12 cellular contexts compared by ENCODE assay signal in the genomic region with DNA sequence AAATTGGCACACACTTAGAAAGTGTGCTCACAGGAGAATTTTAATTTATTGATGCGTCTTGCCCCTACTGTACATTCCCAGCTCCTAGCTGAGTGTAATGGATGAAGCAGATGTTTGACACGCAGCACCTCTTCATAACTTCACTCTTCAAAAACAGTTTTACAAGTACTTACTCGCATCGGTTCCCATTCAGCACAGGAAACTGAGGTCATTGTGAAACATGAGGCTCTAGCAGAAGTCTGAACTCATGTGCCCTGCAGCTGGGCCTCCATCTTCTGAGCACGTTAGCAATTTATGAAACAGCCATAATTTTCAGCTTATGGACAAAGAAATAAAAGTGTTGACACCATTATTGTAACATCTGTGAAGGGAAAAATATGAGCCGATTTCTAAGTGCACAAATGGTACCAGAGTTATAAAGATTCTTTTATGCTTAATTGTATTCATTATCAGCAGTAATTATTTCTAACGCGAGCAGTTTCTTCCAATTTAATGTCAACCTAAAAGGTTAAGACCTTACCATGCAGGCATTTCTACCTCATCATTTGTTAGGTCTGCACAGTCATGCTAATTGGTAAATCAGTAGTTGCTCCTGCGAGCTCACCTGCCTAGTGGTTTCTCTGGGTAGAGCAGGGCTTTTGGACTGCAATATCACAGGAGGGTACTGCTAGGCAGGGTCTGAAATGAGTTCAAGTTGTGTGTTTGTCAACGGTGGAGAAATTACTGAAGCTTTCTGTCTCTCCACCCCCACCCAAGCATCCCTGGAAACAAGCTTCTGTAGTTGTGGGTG.
DNase-seq lines count a peak whose midpoint lies in the region; ATAC-seq and TF ChIP-seq lines count a peak whose summit lies in the region.
"Had no signal": no experiment of that assay in that cellular context is flagged by ENCODE, and none has a peak within 500 bp of the region (broad histone marks: within the 10 kb centered on the region; RNA-seq: fewer than 3 reads in every experiment).

No MANE protein-coding gene starts in this region.

- H3K4me3 ChIP-seq in MM.1S (ENCODE audit: low read length) (0 out of 2 replicates have a peak overlapping the region, but pooled peaks have one; percentile 5), hepatocyte (no peak overlapping the region), esophagus muscularis mucosa (no peak overlapping the region)
- H3K4me3 ChIP-seq: adrenal gland, tibial nerve had no signal

- H3K27me3 Mint-ChIP-seq in glutamatergic neuron (ENCODE audit: unreplicated experiment) = no peaks in the 10 kb centered on the region

- H3K79me2 ChIP-seq in MM.1S (ENCODE audit: low read length) (no peaks in the 10 kb centered on the region), hepatocyte (no peaks in the 10 kb centered on the region)

- TF ChIP-seq CTCF in MM.1S (IDR thresholded peaks at IDR 0.05; ENCODE audit: low read length) (peak; percentile 33), hepatocyte (IDR thresholded peaks at IDR 0.05; ENCODE audit: poor library complexity) (no peak), esophagus muscularis mucosa (IDR thresholded peaks at IDR 0.05) (no peak), glutamatergic neuron (IDR thresholded peaks at IDR 0.05; ENCODE audit: partially characterized antibody, unreplicated experiment) (no peak)

- peak overlapping the region; percentile 38 for H3K4me2 ChIP-seq in MM.1S (ENCODE audit: low read depth, low read length)
- H3K4me2 ChIP-seq in hepatocyte = no peak overlapping the region

- no peaks in the 10 kb centered on the region for H3K9me3 ChIP-seq in MM.1S (replicated peaks; ENCODE audit: insufficient read depth, low read length)
- no peaks in the 10 kb centered on the region for H3K9me3 ChIP-seq in hepatocyte (ENCODE audit: low read depth)
- no peaks in the 10 kb centered on the region for H3K9me3 ChIP-seq in esophagus muscularis mucosa
- H3K9me3 ChIP-seq: adrenal gland had no signal

- H3K9me3 Mint-ChIP-seq in glutamatergic neuron (ENCODE audit: unreplicated experiment) = no peaks in the 10 kb centered on the region

- no peak overlapping the region for H3K27ac Mint-ChIP-seq in glutamatergic neuron (ENCODE audit: unreplicated experiment)

- H2AFZ ChIP-seq in MM.1S (ENCODE audit: low read length) = peak overlapping the region; percentile 37; the same call in 1 of the 2 replicates
- H2AFZ ChIP-seq in hepatocyte = no peak overlapping the region

- WGBS in hepatocyte (ENCODE audit: low lambda C conversion rate, missing lambda C conversion rate) = 62% methylated on average over 10 of the region's 10 CpGs
- whole genome bisulfite sequencing in esophagus muscularis mucosa = 57% methylated on average over 10 of the region's 10 CpGs

- H3K27ac ChIP-seq in MM.1S (ENCODE audit: low read length) = peak overlapping the region; percentile 75
- peak overlapping the region; percentile 23 for H3K27ac ChIP-seq in hepatocyte
- H3K27ac ChIP-seq in esophagus muscularis mucosa (replicated peaks in 1 of 4) = no peak overlapping the region
- H3K27ac ChIP-seq: adrenal gland, tibial nerve had no signal

- DNase-seq in SIG-M5 treated with dmso at 0.1 percent for 504 hours (lab: John Stamatoyannopoulos, UW; ENCODE audit: unreplicated experiment) (peak; percentile 0), SIG-M5 (lab: John Stamatoyannopoulos, UW) (no peak), MM.1S (peak; percentile 93), hepatocyte (ENCODE audit: low spot score) (no peak), esophagus muscularis mucosa (ENCODE audit: extremely low spot score) (no peak), middle frontal gyrus (ENCODE audit: extremely low spot score, low spot score) (no peak), glutamatergic neuron (no peak)
- DNase-seq: adrenal gland, NCI-H1092 had no signal

- H3K36me3 ChIP-seq in MM.1S (replicated peaks; ENCODE audit: insufficient read depth, low read length) = no peaks in the 10 kb centered on the region
- no peaks in the 10 kb centered on the region for H3K36me3 ChIP-seq in hepatocyte (replicated peaks; ENCODE audit: insufficient read depth, low read depth)
- no peaks in the 10 kb centered on the region for H3K36me3 ChIP-seq in esophagus muscularis mucosa
- H3K36me3 ChIP-seq: adrenal gland, tibial nerve had no signal

- H3F3A ChIP-seq in MM.1S (ENCODE audit: insufficient read depth, low read length) = peaks cover 15% of the 10 kb centered on the region

- intact Hi-C loops in esophagus muscularis mucosa (cut with DNase I) = no loop called here

- H3K4me3 Mint-ChIP-seq in glutamatergic neuron (ENCODE audit: unreplicated experiment) = no peak overlapping the region

- peaks cover 7% of the 10 kb centered on the region for H3K4me1 Mint-ChIP-seq in glutamatergic neuron (ENCODE audit: low read depth, unreplicated experiment)

- H3K4me1 ChIP-seq in MM.1S (ENCODE audit: low read length) (peaks cover 39% of the 10 kb centered on the region), hepatocyte (ENCODE audit: insufficient read depth) (peaks cover 8% of the 10 kb centered on the region), esophagus muscularis mucosa (peaks cover 0 to 7% (median 3%) of the 10 kb centered on the region in 4 donors)
- H3K4me1 ChIP-seq: adrenal gland, tibial nerve had no signal

- peak overlapping the region; percentile 36; the same call in 1 of the 2 replicates for H3K9ac ChIP-seq in MM.1S (ENCODE audit: low read length)

- no peaks in the 10 kb centered on the region for H4K20me1 ChIP-seq in MM.1S (ENCODE audit: insufficient read depth, low read length)
- no peaks in the 10 kb centered on the region for H4K20me1 ChIP-seq in hepatocyte (ENCODE audit: insufficient read depth, poor library complexity, severe bottlenecking)

- peak; percentile 81 for ATAC-seq in GM18502 (IDR thresholded peaks at IDR 0.05; ENCODE audit: poor library complexity, unreplicated experiment)
- ATAC-seq: Panc1 had no signal

- H3K9me2 ChIP-seq in MM.1S (replicated peaks; ENCODE audit: insufficient read depth, low read length) (no peaks in the 10 kb centered on the region), hepatocyte (replicated peaks; ENCODE audit: insufficient read depth) (no peaks in the 10 kb centered on the region)

- H3K36me3 Mint-ChIP-seq in glutamatergic neuron (ENCODE audit: unreplicated experiment) = no peaks in the 10 kb centered on the region

- TF ChIP-seq POLR2A in esophagus muscularis mucosa (IDR thresholded peaks at IDR 0.05; ENCODE audit: low read depth) = no peak

- no peaks in the 10 kb centered on the region for H3K27me3 ChIP-seq in MM.1S (replicated peaks; ENCODE audit: insufficient read depth, low read length)
- peaks cover 2% of the 10 kb centered on the region for H3K27me3 ChIP-seq in hepatocyte
- no peaks in the 10 kb centered on the region for H3K27me3 ChIP-seq in esophagus muscularis mucosa
- H3K27me3 ChIP-seq: adrenal gland, tibial nerve had no signal

- no peak for TF ChIP-seq EP300 in esophagus muscularis mucosa (IDR thresholded peaks at IDR 0.05)

Comparison
In these comparisons a context has a peak if more than half of its experiments do, and no peak if none do; other contexts are left out.
1. DNase-seq: peak in SIG-M5 treated with dmso at 0.1 percent for 504 hours (single experiment) and MM.1S (single experiment); none in SIG-M5 (single experiment), hepatocyte (single experiment), esophagus muscularis mucosa (single experiment), middle frontal gyrus (single experiment) and glutamatergic neuron (single experiment).
2. H3K27ac ChIP-seq: peak in MM.1S (single experiment) and hepatocyte (single experiment); none in esophagus muscularis mucosa (0 of 4).